In genomic region chr17:7687908-7688807, GRCh38 we compare ENCODE assay signal across 8 cellular contexts. TPM values are rescaled to one million over a fixed set of nuclear protein-coding genes. Genes with fewer than 3 reads are reported as not detected.
DNase-seq lines count a peak whose midpoint lies in the region; ATAC-seq, FAIRE-seq and TF ChIP-seq lines count a peak whose summit lies in the region.

Gene WRAP53 (plus strand): TSS chr17:7688477. CDS start chr17:7688649, 172 bp downstream.

- H3K4me3 ChIP-seq in WERI-Rb-1 (ENCODE audit: low read depth, low read length) (peak within 1 kb of the TSS; percentile 96), mammary epithelial cell (replicated peaks in 1 of 3; ENCODE audit: insufficient read depth in 1 of 3, low read depth in 2 of 3, low read length in 3 of 3) (peak within 1 kb of the TSS; percentile 79 to 100 (median 96)), small intestine (ENCODE audit: low read depth in 1 of 2, low read length in 2 of 2) (peak within 1 kb of the TSS; percentile 72 to 74)

- H3K79me2 ChIP-seq in mammary epithelial cell (ENCODE audit: insufficient read depth, low read length) = peaks cover 60% of the 10 kb centered on the region

- 1% methylated on average over 36 of the region's 51 CpGs for WGBS in mammary epithelial cell (ENCODE audit: low coverage, missing lambda C conversion rate)
- WGBS in small intestine, 3 donors = 0 to 1% (median 0%) methylated on average over 51 of the region's 51 CpGs

- TF ChIP-seq CTCF in WERI-Rb-1 (IDR thresholded peaks at IDR 0.05; ENCODE audit: low read depth, low read length) = peak; percentile 87
- peak; percentile 95 to 97 for TF ChIP-seq CTCF in mammary epithelial cell (conservative IDR thresholded peaks at IDR 0.05 in 1 of 2, IDR thresholded peaks at IDR 0.05 in 1 of 2; ENCODE audit: extremely low read depth in 1 of 2, insufficient read depth in 1 of 2, low read depth in 1 of 2, low read length in 2 of 2)

- in situ Hi-C loops in mammary epithelial cell (cut with MboI; ENCODE audit: low sequenced_read_pairs in 2 of 2) = loop anchor here in 1 of 2 donors (5.0 kb wide), 1 partner anchor 61 kb away; the partner anchor contains the start of gene SAT2

- CTCF ChIA-PET in mammary epithelial cell (lab: Charles Lee; ENCODE audit: low non-redundant PET) = interaction anchor here (0.5 to 1.6 kb wide), 8 partner anchors 29 to 777 kb away, joined by 3 to 11 read pairs (median 6); no protein-coding TSS in a partner anchor

- peak within 1 kb of the TSS; percentile 99 for H3K9ac ChIP-seq in mammary epithelial cell (ENCODE audit: insufficient read depth, low read length)

- H3K36me3 ChIP-seq in WERI-Rb-1 (peaks cover 29% of the 10 kb centered on the region), mammary epithelial cell (ENCODE audit: insufficient read depth, low read length) (peaks cover 5% of the 10 kb centered on the region), small intestine (ENCODE audit: control insufficient read depth in 2 of 2, insufficient read depth in 2 of 2, low read length in 2 of 2) (peaks cover 0 to 3% of the 10 kb centered on the region in 2 donors)

- H3K9me3 ChIP-seq in WERI-Rb-1 (ENCODE audit: severe bottlenecking) (no peaks in the 10 kb centered on the region), mammary epithelial cell (replicated peaks; ENCODE audit: insufficient read depth, low read length) (no peaks in the 10 kb centered on the region), small intestine (ENCODE audit: control insufficient read depth, low read depth) (no peaks in the 10 kb centered on the region)

- peak; percentile 44 for ATAC-seq in GM18873 (IDR thresholded peaks at IDR 0.05; ENCODE audit: low FRiP score, unreplicated experiment)
- peak; percentile 63 for ATAC-seq in HG03139 (IDR thresholded peaks at IDR 0.05; ENCODE audit: unreplicated experiment)

- H3K4me1 ChIP-seq in mammary epithelial cell (ENCODE audit: insufficient read depth, low read length) = peaks cover 24% of the 10 kb centered on the region
- peaks cover 3 to 5% of the 10 kb centered on the region in 2 donors for H3K4me1 ChIP-seq in small intestine (ENCODE audit: control insufficient read depth in 2 of 2, insufficient read depth in 1 of 2, low read depth in 1 of 2, low read length in 1 of 2)

- H3K27ac ChIP-seq in WERI-Rb-1 (peak within 1 kb of the TSS; percentile 99), mammary epithelial cell (ENCODE audit: insufficient read depth, low read depth, low read length) (peak within 1 kb of the TSS; percentile 98), small intestine (ENCODE audit: low read depth in 1 of 2, low read length in 1 of 2) (peak within 1 kb of the TSS; percentile 79 to 99)

- FAIRE-seq in small intestine (lab: Jason Lieb, UNC) = no peak

- intact Hi-C loops in mammary epithelial cell (cut with micrococcal nuclease) = loop anchor here (1.0 to 5.0 kb wide), 13 partner anchors 29 to 559 kb away; partner anchors contain the start of genes CTC1, DNAH2, FGF11 and FXR2

- H3K27me3 ChIP-seq in WERI-Rb-1 (ENCODE audit: insufficient read depth, low read depth, severe bottlenecking) (no peaks in the 10 kb centered on the region), mammary epithelial cell (ENCODE audit: insufficient read depth, low read length) (no peaks in the 10 kb centered on the region), small intestine (ENCODE audit: control insufficient read depth in 2 of 2, insufficient read depth in 2 of 2, low read length in 2 of 2) (no peaks in the 10 kb centered on the region)

- H3K4me2 ChIP-seq in mammary epithelial cell (ENCODE audit: insufficient read depth, low read depth, low read length) = peak within 1 kb of the TSS; percentile 98

- peak; percentile 95 for DNase-seq in AG08396 (ENCODE audit: low spot score)
- peak; percentile 97 for DNase-seq in NCI-H2227 (lab: John Stamatoyannopoulos, UW; ENCODE audit: unreplicated experiment)
- peak; percentile 95 for DNase-seq in WERI-Rb-1
- peak; percentile 99 for DNase-seq in mammary epithelial cell
- DNase-seq in iPS-NIHi11 (ENCODE audit: low spot score) = peak; percentile 92
- DNase-seq in small intestine = peak; percentile 98

- H2AFZ ChIP-seq in mammary epithelial cell (ENCODE audit: low read depth, low read length) = peak within 1 kb of the TSS; percentile 93

- no TSS peak for BruUV-seq in mammary epithelial cell (replicated peaks; lab: Mats Ljungman, UMichigan)

- dilution Hi-C loops in mammary epithelial cell (cut with HindIII; ENCODE audit: low sequenced_read_pairs) = loop anchor here (5.0 kb wide), 2 partner anchors 76 to 106 kb away; partner anchors contain the start of genes FXR2 and MPDU1

- H4K20me1 ChIP-seq in mammary epithelial cell (ENCODE audit: insufficient read depth, low read length) = no peaks in the 10 kb centered on the region

RNA-seq across cellular contexts. Expression of gene WRAP53, which starts in this region (rescaled TPM):
- total RNA-seq in mammary epithelial cell = 10 to 100 TPM in 1 of 2 donors, 1 to 10 TPM in 1; 4.3 to 15.9 TPM
- polyA plus RNA-seq in mammary epithelial cell (14.1 TPM), small intestine (10 to 100 TPM; 10.8 to 17.7 (median 11.5) TPM)
- polyA minus RNA-seq in mammary epithelial cell = 29.3 TPM

Comparison
In these comparisons a context has a peak if more than half of its experiments do, and no peak if none do; other contexts are left out.
1. Peak in every context shown above with its lines: DNase-seq, ATAC-seq, H3K4me3 ChIP-seq and H3K27ac ChIP-seq.